ENCODE assay signal across 10 cellular contexts in genomic region chr21:42878678-42878992, GRCh38. TPM values are rescaled to one million over a fixed set of nuclear protein-coding genes. Genes with fewer than 3 reads are reported as not detected.
DNase-seq lines count a peak whose midpoint lies in the region; ATAC-seq and TF ChIP-seq lines count a peak whose summit lies in the region.
"Had no signal": no experiment of that assay in that cellular context is flagged by ENCODE, and none has a peak within 500 bp of the region (broad histone marks: within the 10 kb centered on the region; RNA-seq: fewer than 3 reads in every experiment).

No MANE protein-coding gene starts in this region.

- peak overlapping the region; percentile 96 for H3K27ac Mint-ChIP-seq in activated naive CD8-positive, alpha-beta T cell
- H3K27ac Mint-ChIP-seq in type B pancreatic cell: peak overlapping the region; percentile 96

- H3K36me3 ChIP-seq in left lung: peaks cover 0 to 31% of the 10 kb centered on the region in 2 donors

- H3K36me3 Mint-ChIP-seq in activated naive CD8-positive, alpha-beta T cell: peaks cover 7% of the 10 kb centered on the region
- H3K36me3 Mint-ChIP-seq in type B pancreatic cell: no peaks in the 10 kb centered on the region

- intact Hi-C loops in left lung (cut with DNase I): no loop called here

- peak overlapping the region; percentile 97 for H3K4me3 Mint-ChIP-seq in activated naive CD8-positive, alpha-beta T cell
- peak overlapping the region; percentile 98 for H3K4me3 Mint-ChIP-seq in type B pancreatic cell

- ATAC-seq in GM18508 (IDR thresholded peaks at IDR 0.05; ENCODE audit: insufficient read depth, unreplicated experiment) (peak; percentile 18), HG02973 (IDR thresholded peaks at IDR 0.05; ENCODE audit: unreplicated experiment) (peak; percentile 13), left lung (peak; percentile 43)

- no peak for DNase-seq in left lung
- DNase-seq in type B pancreatic cell (ENCODE audit: extremely low spot score, unreplicated experiment): no peak
- no peak for DNase-seq in cortex of kidney (lab: John Stamatoyannopoulos, UW)
- no peak for DNase-seq in NCI-H128 (lab: John Stamatoyannopoulos, UW; ENCODE audit: unreplicated experiment)
- DNase-seq in COLO668 (lab: John Stamatoyannopoulos, UW; ENCODE audit: unreplicated experiment): no peak

- TF ChIP-seq CTCF in left lung (IDR thresholded peaks at IDR 0.05): no peak
- no peak for TF ChIP-seq CTCF in type B pancreatic cell (conservative IDR thresholded peaks at IDR 0.05)

- H3K27me3 Mint-ChIP-seq in activated naive CD8-positive, alpha-beta T cell: no peaks in the 10 kb centered on the region
- H3K27me3 Mint-ChIP-seq in type B pancreatic cell: no peaks in the 10 kb centered on the region

- no peaks in the 10 kb centered on the region for H3K9me3 ChIP-seq in left lung

- H3K27me3 ChIP-seq in left lung: no peaks in the 10 kb centered on the region

- peak overlapping the region; percentile 91 to 99 for H3K4me3 ChIP-seq in left lung

- peaks cover 34% of the 10 kb centered on the region for H3K4me1 Mint-ChIP-seq in activated naive CD8-positive, alpha-beta T cell (ENCODE audit: low read depth)
- peaks cover 17% of the 10 kb centered on the region for H3K4me1 Mint-ChIP-seq in type B pancreatic cell (ENCODE audit: unreplicated experiment)

- H3K27ac ChIP-seq in left lung: peak overlapping the region in 1 of 2 donors; percentile 91

- peaks cover 13 to 24% of the 10 kb centered on the region in 2 donors for H3K4me1 ChIP-seq in left lung

- H3K9me3 Mint-ChIP-seq in activated naive CD8-positive, alpha-beta T cell (ENCODE audit: low read depth): no peaks in the 10 kb centered on the region
- no peaks in the 10 kb centered on the region for H3K9me3 Mint-ChIP-seq in type B pancreatic cell

RNA-seq across cellular contexts. Expression of gene WDR4, which starts 0.7 kb away (rescaled TPM):
- total RNA-seq in left lung (10 to 100 TPM; 14.6 to 30.7 TPM), type B pancreatic cell (ENCODE audit: low replicate concordance) (19.1 and 25.6 TPM in 2 replicates)

RNA-seq across cellular contexts. Expression of gene NDUFV3, which starts 14.5 kb away (rescaled TPM):
- total RNA-seq in left lung (10 to 100 TPM; 36.6 to 37.9 TPM), type B pancreatic cell (ENCODE audit: low replicate concordance) (38.6 and 43.3 TPM in 2 replicates)

RNA-seq across cellular contexts. Expression of gene ERVH48-1, which starts 46.8 kb away (rescaled TPM):
- not detected for total RNA-seq in left lung
- total RNA-seq in type B pancreatic cell (ENCODE audit: low replicate concordance): 1.8 TPM in 1 of 2 replicates, not detected in the other
- total RNA-seq: activated CD8-positive, alpha-beta memory T cell treated with anti-CD3 and anti-CD28 coated beads for 36 hours; subcutaneous adipose tissue had no signal
